Comparison of ENCODE assay signal across 1 cellular context in the genomic region with DNA sequence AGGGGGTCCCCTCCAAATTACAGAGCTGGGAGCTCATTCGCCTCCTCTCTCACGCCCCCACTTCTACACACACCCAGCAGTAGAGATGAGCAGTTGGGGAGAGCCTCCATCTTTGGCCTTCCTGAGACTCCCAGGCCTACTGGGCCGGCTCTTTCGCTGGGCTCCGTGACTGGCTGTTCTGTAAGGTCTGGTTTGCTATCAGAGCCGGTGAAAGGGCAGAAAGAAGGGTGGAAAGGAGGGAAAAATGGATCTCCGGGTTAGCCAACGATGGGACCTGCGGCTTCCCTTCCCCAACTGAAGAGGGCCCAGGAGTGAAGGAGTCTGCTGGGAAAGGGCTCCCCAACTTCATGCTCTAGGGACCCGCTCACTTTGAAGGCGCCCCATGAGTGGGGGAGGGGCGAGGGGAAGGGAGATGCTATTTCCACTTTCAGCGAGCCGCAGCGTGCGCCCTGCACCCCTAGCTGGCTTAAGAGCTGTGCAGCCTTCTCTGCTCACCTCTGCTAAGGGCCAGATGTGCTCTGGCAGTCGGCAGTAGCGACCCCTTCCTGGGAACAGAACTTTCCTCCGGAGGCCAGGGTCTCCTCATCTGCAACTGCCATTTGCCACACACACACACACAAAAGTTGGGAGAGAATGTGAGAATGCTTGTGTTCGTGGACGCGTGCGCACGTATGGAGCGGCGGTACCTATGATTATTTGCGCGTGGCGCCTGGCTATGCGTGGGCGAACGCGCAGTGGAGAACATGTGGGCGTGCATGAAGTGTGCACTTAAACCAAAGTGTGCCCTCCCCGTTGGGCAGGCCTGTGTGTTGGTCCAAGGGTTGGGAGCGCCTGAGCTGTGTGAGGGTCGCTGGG.
A peak's percentile ranks its signal among the peaks of the same experiment; 100 is the strongest.
TF ChIP-seq lines count a peak whose summit lies in the region.

No MANE protein-coding gene starts in this region.

TF ChIP-seq in IMR-90, 13 proteins besides CTCF, POLR2A, EP300 and RAD21:
- TF ChIP-seq CEBPB (IDR thresholded peaks at IDR 0.05; ENCODE audit: low read depth, low read length) = no peak
- TF ChIP-seq SMC3 (IDR thresholded peaks at IDR 0.05; ENCODE audit: low read depth, low read length) = no peak
- TF ChIP-seq RCOR1 (IDR thresholded peaks at IDR 0.05; ENCODE audit: insufficient replicate concordance, low read length) = no peak
- TF ChIP-seq, protein P1, sequence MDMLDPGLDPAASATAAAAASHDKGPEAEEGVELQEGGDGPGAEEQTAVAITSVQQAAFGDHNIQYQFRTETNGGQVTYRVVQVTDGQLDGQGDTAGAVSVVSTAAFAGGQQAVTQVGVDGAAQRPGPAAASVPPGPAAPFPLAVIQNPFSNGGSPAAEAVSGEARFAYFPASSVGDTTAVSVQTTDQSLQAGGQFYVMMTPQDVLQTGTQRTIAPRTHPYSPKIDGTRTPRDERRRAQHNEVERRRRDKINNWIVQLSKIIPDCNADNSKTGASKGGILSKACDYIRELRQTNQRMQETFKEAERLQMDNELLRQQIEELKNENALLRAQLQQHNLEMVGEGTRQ (IDR thresholded peaks at IDR 0.05; ENCODE audit: low read depth, low read length) = no peak
- TF ChIP-seq CHD1 (IDR thresholded peaks at IDR 0.05; ENCODE audit: low read depth, low read length) = peak; percentile 23; the same call in 1 of the 2 replicates
